In genomic region chr13:51927129-51927528, GRCh38 we compare ENCODE assay signal across 30 cellular contexts.
"Had no signal": no experiment of that assay in that cellular context is flagged by ENCODE, and none has a peak within 500 bp of the region (broad histone marks: within the 10 kb centered on the region; RNA-seq: fewer than 3 reads in every experiment).

No MANE protein-coding gene starts in this region.

- H3K9me3 ChIP-seq: adrenal gland, body of pancreas, breast epithelium had no signal

- H3K27me3 ChIP-seq: adrenal gland, body of pancreas, brain microvascular endothelial cell, breast epithelium had no signal

- H3K36me3 ChIP-seq: adrenal gland, brain microvascular endothelial cell, breast epithelium had no signal

- H3K4me3 ChIP-seq: adrenal gland, body of pancreas, breast epithelium had no signal

- DNase-seq: activated B cell treated with CpG ODN at 0.5 μM for 24 hours; activated CD4-positive, alpha-beta memory T cell treated with anti-CD3 and anti-CD28 coated beads for 36 hours; activated CD4-positive, alpha-beta T cell treated with anti-CD3 and anti-CD28 coated beads for 4 hours; activated CD4-positive, alpha-beta T cell treated with anti-CD3 and anti-CD28 coated beads, Interleukin-2, amount 10 ng/mL, durations not matched to agents 24 days and 14 days; activated CD4-positive, alpha-beta T cell treated with anti-CD3 and anti-CD28 coated beads, Interleukin-2, amount 50 U/mL, for 1 hour; activated CD4-positive, alpha-beta T cell treated with anti-CD3 and anti-CD28 coated beads, Interleukin-2, amount 50 U/mL, for 4 hours; activated CD4-positive, CD25-positive, alpha-beta regulatory T cell treated with anti-CD3 and anti-CD28 coated beads, Interleukin-2, amount 50 U/mL, for 72 hours; activated CD8-positive, alpha-beta memory T cell treated with anti-CD3 and anti-CD28 coated beads, Interleukin-2, amount 50 U/mL, for 4 hours; activated CD8-positive, alpha-beta T cell treated with anti-CD3 and anti-CD28 coated beads for 36 hours; activated effector memory CD4-positive, alpha-beta T cell treated with anti-CD3 and anti-CD28 coated beads, Interleukin-2, amount 50 U/mL, for 16 hours; activated gamma-delta T cell treated with Interleukin-2 at 50 U/mL for 16 hours; activated naive CD4-positive, alpha-beta T cell; activated naive CD4-positive, alpha-beta T cell treated with anti-CD3 and anti-CD28 coated beads for 36 hours; activated naive CD4-positive, alpha-beta T cell treated with anti-CD3 and anti-CD28 coated beads, Interleukin-2, amount 50 U/mL, for 16 hours; activated naive CD8-positive, alpha-beta T cell treated with anti-CD3 and anti-CD28 coated beads for 36 hours; activated T-cell treated with anti-CD3 and anti-CD28 coated beads for 4 hours; activated T-cell treated with anti-CD3 and anti-CD28 coated beads, Interleukin-2, amount 50 U/mL, for 1 hour; activated T-cell treated with anti-CD3 and anti-CD28 coated beads, Interleukin-2, amount 50 U/mL, for 4 hours; activated T-cell treated with anti-CD3 and anti-CD28 coated beads, Interleukin-2, amount 50 U/mL, for 72 hours; adrenal gland; amniotic stem cell; aorta; body of pancreas; brain microvascular endothelial cell; cerebellar nuclear complex; T-helper 1 cell; T-helper 2 cell; T-helper 9 cell had no signal

- H3K27ac ChIP-seq: adrenal gland, body of pancreas, brain microvascular endothelial cell, breast epithelium, VCaP had no signal

- H3K4me1 ChIP-seq: adrenal gland, body of pancreas, breast epithelium had no signal
